Comparison of ENCODE assay signal across 1 cellular context in the genomic region with DNA sequence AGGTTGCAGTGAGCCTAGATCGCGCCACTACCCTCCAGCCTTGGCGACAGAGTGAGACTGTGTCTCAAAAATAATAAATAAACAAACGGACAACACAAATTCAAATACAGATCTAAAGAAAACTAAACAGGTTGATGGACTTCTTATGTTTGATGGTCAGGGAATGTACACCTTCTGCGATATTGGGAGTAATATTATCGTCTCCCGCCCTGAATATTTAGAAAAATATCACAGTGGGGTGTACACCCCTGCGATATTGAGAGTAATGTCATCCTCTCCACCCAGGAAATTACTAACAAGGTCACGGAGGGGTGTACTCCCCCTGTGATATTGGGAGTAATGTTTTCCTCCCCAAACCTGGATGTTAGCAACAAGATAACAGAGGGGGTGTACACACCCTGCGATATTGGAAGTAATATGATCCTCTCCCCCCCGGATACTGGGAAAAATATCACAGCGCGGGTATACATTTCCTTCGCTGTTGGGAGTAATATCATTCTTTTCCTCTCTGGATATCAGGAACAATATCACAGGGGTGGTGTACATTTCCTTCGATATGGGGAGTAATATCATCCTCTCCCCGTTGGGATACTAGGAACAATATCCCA.
TF ChIP-seq lines count a peak whose summit lies in the region.

No MANE protein-coding gene starts in this region.

TF ChIP-seq in endothelial cell of umbilical vein, 7 proteins besides CTCF, POLR2A, EP300 and RAD21:
- no peak for TF ChIP-seq POLR2AphosphoS5 (IDR thresholded peaks at IDR 0.05; ENCODE audit: insufficient read depth, low read depth, low read length)
- no peak for TF ChIP-seq EZH2 (IDR thresholded peaks at IDR 0.05; ENCODE audit: borderline replicate concordance, low read depth, low read length, severe bottlenecking)
TF ChIP-seq in endothelial cell of umbilical vein: peak in this region for 0.
